27 cellular contexts compared by ENCODE assay signal in the genomic region with DNA sequence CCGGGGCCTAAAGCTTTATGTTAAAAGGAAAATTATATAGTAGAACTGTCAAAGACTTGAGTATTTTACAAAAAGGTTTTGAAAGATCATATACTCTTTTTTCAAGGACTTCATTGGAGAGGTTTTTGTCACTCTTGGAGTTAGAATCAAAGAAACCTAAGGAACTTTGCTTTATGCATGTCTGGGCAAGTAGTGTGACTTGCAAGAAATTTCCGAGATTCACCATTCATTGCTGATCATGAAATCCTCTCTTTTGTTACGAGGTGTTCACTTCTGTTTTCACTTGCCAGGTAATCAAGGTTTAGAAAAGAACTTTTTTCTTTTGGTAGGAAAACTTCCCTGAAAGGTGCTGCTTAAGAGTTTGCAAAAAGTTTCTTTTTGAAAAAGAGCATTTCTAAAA.
"Had no signal": no experiment of that assay in that cellular context is flagged by ENCODE, and none has a peak within 500 bp of the region (broad histone marks: within the 10 kb centered on the region; RNA-seq: fewer than 3 reads in every experiment).

No MANE protein-coding gene starts in this region.

- ATAC-seq: heart right ventricle; right lobe of liver; stimulated activated naive CD8-positive, alpha-beta T cell treated with anti-CD3 and anti-CD28 coated beads, Interleukin-15, Interleukin-2, amounts not matched to agents 100 U/mL and 50 U/mL, for 24 hours had no signal

- DNase-seq: activated CD4-positive, alpha-beta T cell treated with anti-CD3 and anti-CD28 coated beads for 48 hours; activated CD4-positive, alpha-beta T cell treated with anti-CD3 and anti-CD28 coated beads, Interleukin-2, amount 50 U/mL, for 48 hours; activated CD8-positive, alpha-beta memory T cell treated with anti-CD3 and anti-CD28 coated beads for 24 hours; activated gamma-delta T cell; activated naive CD4-positive, alpha-beta T cell treated with anti-CD3 and anti-CD28 coated beads, Interleukin-2, amount 10 ng/mL, durations not matched to agents 7 days and 5 days; amniotic stem cell; colonic mucosa; effector CD8-positive, alpha-beta T cell; erythroblast; foreskin fibroblast; heart right ventricle; left ventricle myocardium inferior; right lobe of liver; stimulated activated CD4-positive, alpha-beta T cell treated with anti-CD3 and anti-CD28 coated beads, Interleukin-12 subunit alpha, Interleukin-12 subunit beta, amount 100 ng/mL, for 4 hours; stimulated activated CD4-positive, alpha-beta T cell treated with anti-CD3 and anti-CD28 coated beads, Interleukin-4, amount 100 ng/mL, for 1 hour; stimulated activated naive CD8-positive, alpha-beta T cell treated with anti-CD3 and anti-CD28 coated beads, Interleukin-15, Interleukin-2, amounts not matched to agents 100 U/mL and 50 U/mL, for 24 hours; T-helper 1 cell; testis; transverse colon had no signal

- H3K27ac ChIP-seq: colonic mucosa, heart right ventricle, left ventricle myocardium inferior, neutrophil, right lobe of liver, testis, transverse colon had no signal

- H3K36me3 ChIP-seq: colonic mucosa had no signal

- H3K9me3 ChIP-seq: colonic mucosa, heart right ventricle, left ventricle myocardium inferior, neutrophil, right lobe of liver, testis, transverse colon had no signal

- H3K4me3 ChIP-seq: colonic mucosa, heart right ventricle, left ventricle myocardium inferior, lung, right lobe of liver, testis, transverse colon had no signal

- H3K4me1 ChIP-seq: colonic mucosa, right lobe of liver, testis, transverse colon had no signal

- H3K27me3 Mint-ChIP-seq: activated naive CD4-positive, alpha-beta T cell treated with anti-CD3 and anti-CD28 coated beads, Interleukin-2, amount 10 ng/mL, durations not matched to agents 7 days and 5 days; progenitor cell of endocrine pancreas had no signal

- H3K27me3 ChIP-seq: colonic mucosa, heart right ventricle, neutrophil, right lobe of liver, testis, transverse colon had no signal

- H3K27ac Mint-ChIP-seq: activated naive CD4-positive, alpha-beta T cell treated with anti-CD3 and anti-CD28 coated beads, Interleukin-2, amount 10 ng/mL, durations not matched to agents 7 days and 5 days; activated T-helper 1 cell treated with anti-CD3 and anti-CD28 coated beads, Interleukin-12 subunit alpha, Interleukin-12 subunit beta, Interleukin-2, Interleukin-4 antibody, amounts not matched to agents 30 ng/mL and 10 ng/mL and 1 ng/mL, durations not matched to agents 14 hours and 24 hours and 36 hours; nephron; progenitor cell of endocrine pancreas had no signal

- H3K4me1 Mint-ChIP-seq: activated naive CD4-positive, alpha-beta T cell treated with anti-CD3 and anti-CD28 coated beads, Interleukin-2, amount 10 ng/mL, durations not matched to agents 7 days and 5 days had no signal

- H3K9me3 Mint-ChIP-seq: activated naive CD4-positive, alpha-beta T cell treated with anti-CD3 and anti-CD28 coated beads, Interleukin-2, amount 10 ng/mL, durations not matched to agents 7 days and 5 days; activated T-helper 1 cell treated with anti-CD3 and anti-CD28 coated beads, Interleukin-12 subunit alpha, Interleukin-12 subunit beta, Interleukin-2, Interleukin-4 antibody, amounts not matched to agents 30 ng/mL and 10 ng/mL and 1 ng/mL, durations not matched to agents 14 hours and 24 hours and 36 hours; nephron; T-helper 2 cell treated with Interferon-gamma antibody and Interleukin-4, amounts not matched to agents 5 μg/mL and 100 μg/mL, for 36 hours had no signal

- H3K4me3 Mint-ChIP-seq: activated naive CD4-positive, alpha-beta T cell treated with anti-CD3 and anti-CD28 coated beads, Interleukin-2, amount 10 ng/mL, durations not matched to agents 7 days and 5 days; activated T-helper 1 cell treated with anti-CD3 and anti-CD28 coated beads, Interleukin-12 subunit alpha, Interleukin-12 subunit beta, Interleukin-2, Interleukin-4 antibody, amounts not matched to agents 30 ng/mL and 10 ng/mL and 1 ng/mL, durations not matched to agents 14 hours and 24 hours and 36 hours; nephron; T-helper 2 cell treated with Interferon-gamma antibody and Interleukin-4, amounts not matched to agents 5 μg/mL and 100 μg/mL, for 36 hours had no signal

- FAIRE-seq: endometrium, islet of Langerhans had no signal
